Comparison of ENCODE assay signal across 1 cellular context in the genomic region with DNA sequence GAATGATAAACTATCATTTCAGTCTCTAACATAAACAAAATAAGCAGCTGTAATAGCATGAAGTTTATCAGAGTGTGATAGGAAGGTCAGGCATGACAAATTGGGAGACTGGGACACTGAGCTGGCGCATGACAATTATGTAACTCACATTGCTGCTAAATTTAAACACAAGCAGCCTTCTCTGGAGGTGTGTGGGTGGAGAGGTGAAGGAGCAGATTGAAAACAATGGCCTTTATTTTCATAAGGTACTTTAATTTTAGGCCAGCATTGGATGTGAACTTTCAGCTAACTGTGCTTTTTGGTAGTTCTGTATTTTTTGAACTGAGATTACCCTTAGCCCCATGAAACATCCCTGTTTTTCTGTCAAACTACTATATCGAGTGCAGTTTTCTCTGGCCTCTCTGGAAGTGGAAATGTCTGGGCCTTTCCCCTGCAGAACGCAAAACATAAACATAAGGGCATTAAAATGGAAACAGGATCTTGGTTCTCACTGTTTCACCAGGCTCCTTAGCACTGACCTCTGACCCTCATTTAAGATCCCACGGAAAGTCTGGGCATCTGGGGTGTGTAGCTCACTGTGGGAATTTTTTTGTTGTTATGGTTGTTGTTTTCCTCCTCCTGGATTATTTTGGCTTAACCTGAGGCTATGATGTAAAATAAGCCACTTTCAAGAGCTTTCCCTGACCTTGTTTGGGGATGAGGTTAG.
TF ChIP-seq lines count a peak whose summit lies in the region.

No MANE protein-coding gene starts in this region.

TF ChIP-seq in K562, 482 proteins besides CTCF, POLR2A, EP300 and RAD21 (continued from another document):
- TF ChIP-seq NR2C1 (IDR thresholded peaks at IDR 0.05): no peak; the same call in 1 of the 2 replicates
- TF ChIP-seq NR2C1 (tag; IDR thresholded peaks at IDR 0.05): peak; percentile 46
- TF ChIP-seq CHCHD3 (CRISPR knock-in tag; IDR thresholded peaks at IDR 0.05): no peak
- TF ChIP-seq, protein P1, sequence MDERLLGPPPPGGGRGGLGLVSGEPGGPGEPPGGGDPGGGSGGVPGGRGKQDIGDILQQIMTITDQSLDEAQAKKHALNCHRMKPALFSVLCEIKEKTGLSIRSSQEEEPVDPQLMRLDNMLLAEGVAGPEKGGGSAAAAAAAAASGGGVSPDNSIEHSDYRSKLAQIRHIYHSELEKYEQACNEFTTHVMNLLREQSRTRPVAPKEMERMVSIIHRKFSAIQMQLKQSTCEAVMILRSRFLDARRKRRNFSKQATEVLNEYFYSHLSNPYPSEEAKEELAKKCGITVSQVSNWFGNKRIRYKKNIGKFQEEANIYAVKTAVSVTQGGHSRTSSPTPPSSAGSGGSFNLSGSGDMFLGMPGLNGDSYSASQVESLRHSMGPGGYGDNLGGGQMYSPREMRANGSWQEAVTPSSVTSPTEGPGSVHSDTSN (CRISPR knock-in tag; IDR thresholded peaks at IDR 0.05; ENCODE audit: low read depth): no peak
- TF ChIP-seq, protein P1 (tag; conservative IDR thresholded peaks at IDR 0.05; ENCODE audit: low read depth): peak; percentile 34; the same call in 1 of the 2 replicates
- TF ChIP-seq PYGO2 (tag; IDR thresholded peaks at IDR 0.05): no peak
- peak; percentile 61 to 67 for TF ChIP-seq NRF1 (conservative IDR thresholded peaks at IDR 0.05 in 1 of 2, IDR thresholded peaks at IDR 0.05 in 1 of 2)
- TF ChIP-seq MEF2A (IDR thresholded peaks at IDR 0.05; ENCODE audit: control insufficient read depth, low read depth, low read length): peak; percentile 30; the same call in 1 of the 2 replicates
- no peak for TF ChIP-seq JUN (IDR thresholded peaks at IDR 0.05; ENCODE audit: borderline replicate concordance, low read depth, low read length)
- TF ChIP-seq JUN (CRISPR knock-in tag; IDR thresholded peaks at IDR 0.05; ENCODE audit: borderline replicate concordance): no peak
- peak; percentile 16; the same call in 1 of the 2 replicates for TF ChIP-seq CREM (IDR thresholded peaks at IDR 0.05; ENCODE audit: low read depth)
- TF ChIP-seq DDX20 (tag; IDR thresholded peaks at IDR 0.05; ENCODE audit: low read depth): no peak
- no peak for TF ChIP-seq ZNF239 (CRISPR knock-in tag; IDR thresholded peaks at IDR 0.05)
- TF ChIP-seq MEIS2 (IDR thresholded peaks at IDR 0.05; ENCODE audit: partially characterized antibody): peak; percentile 20
- peak; percentile 59; the same call in 1 of the 2 replicates for TF ChIP-seq MEF2D (tag; conservative IDR thresholded peaks at IDR 0.05; ENCODE audit: low read depth)
- no peak for TF ChIP-seq RBM22 (IDR thresholded peaks at IDR 0.05; ENCODE audit: low read depth, low read length, poor library complexity, severe bottlenecking)
TF ChIP-seq in K562: peak in this region for 11.
